22 cellular contexts compared by ENCODE assay signal in the genomic region with DNA sequence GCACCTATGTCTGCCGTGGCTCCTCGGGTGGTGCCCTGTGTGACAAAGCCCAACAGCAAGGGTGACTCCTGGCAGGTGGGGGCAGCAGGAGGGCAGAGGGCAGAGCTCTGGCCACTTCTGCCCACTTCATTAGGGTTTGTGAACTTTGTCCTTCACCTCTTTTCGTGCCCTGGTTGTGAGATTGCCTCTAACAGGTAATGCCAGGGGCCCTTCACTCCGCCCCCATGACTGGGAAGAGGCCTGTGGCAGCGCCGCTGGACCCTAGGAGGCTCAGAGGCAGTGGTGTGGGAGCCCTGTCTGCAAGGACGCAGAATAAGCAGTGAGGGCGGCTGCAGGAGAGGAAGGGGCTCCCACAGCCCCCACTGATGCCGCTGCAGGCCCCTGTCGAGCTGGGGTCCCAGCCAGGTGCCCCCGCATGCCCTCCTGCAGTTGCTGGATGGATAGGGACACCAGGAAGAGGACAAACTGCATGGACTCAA.
DNase-seq lines count a peak whose midpoint lies in the region; ATAC-seq, FAIRE-seq and TF ChIP-seq lines count a peak whose summit lies in the region.
"Had no signal": no experiment of that assay in that cellular context is flagged by ENCODE, and none has a peak within 500 bp of the region (broad histone marks: within the 10 kb centered on the region; RNA-seq: fewer than 3 reads in every experiment).

No MANE protein-coding gene starts in this region.

- no peak overlapping the region for H3K4me2 ChIP-seq in trophoblast cell (ENCODE audit: low read length)
- H3K4me2 ChIP-seq: GM23338 had no signal

- H4K12ac ChIP-seq in trophoblast cell (ENCODE audit: low read depth, low read length) = no peak overlapping the region

- H3K4me1 ChIP-seq in kidney (ENCODE audit: control insufficient read depth in 1 of 2, insufficient read depth in 1 of 2, low read depth in 1 of 2, low read length in 2 of 2) = no peaks in the 10 kb centered on the region
- peaks cover 14 to 29% of the 10 kb centered on the region in 2 experiments for H3K4me1 ChIP-seq in trophoblast cell (ENCODE audit: control insufficient read depth in 1 of 2, insufficient read depth in 2 of 2, low read length in 2 of 2)
- peaks cover under 1% of the 10 kb centered on the region for H3K4me1 ChIP-seq in upper lobe of right lung

- H3K27me3 ChIP-seq in trophoblast cell (ENCODE audit: insufficient read depth, low read length) (peaks cover 8% of the 10 kb centered on the region), upper lobe of right lung (no peaks in the 10 kb centered on the region)

- ATAC-seq in left ventricle myocardium superior (no peak), upper lobe of right lung (no peak)
- ATAC-seq: GM23338, HepG2 had no signal

- H3K4me3 ChIP-seq in kidney (ENCODE audit: low read length in 2 of 2) (no peak overlapping the region), trophoblast cell (ENCODE audit: low read depth, low read length) (no peak overlapping the region), upper lobe of right lung (no peak overlapping the region)
- H3K4me3 ChIP-seq: GM23338 had no signal

- H3K36me3 ChIP-seq in kidney (ENCODE audit: control insufficient read depth in 1 of 2, insufficient read depth in 2 of 2, low read length in 2 of 2) (no peaks in the 10 kb centered on the region), trophoblast cell (ENCODE audit: control insufficient read depth in 1 of 2, insufficient read depth in 2 of 2, low read length in 2 of 2) (peaks cover 15 to 16% of the 10 kb centered on the region in 2 experiments), upper lobe of right lung (peaks cover 19% of the 10 kb centered on the region)

- H4K91ac ChIP-seq in trophoblast cell (ENCODE audit: low read depth, low read length) = peak overlapping the region; percentile 16

- intact Hi-C loops in cardiac septum (cut with DNase I) (loop anchor here (5.0 kb wide), 1 partner anchor 187 kb away; no protein-coding TSS in a partner anchor), left ventricle myocardium superior (cut with micrococcal nuclease) (loop anchor here (5.0 kb wide), 1 partner anchor 52 kb away; no protein-coding TSS in a partner anchor), kidney (cut with DNase I) (loop anchor here (5.0 to 10.0 kb wide), 2 partner anchors 52 to 280 kb away; no protein-coding TSS in a partner anchor), upper lobe of right lung (cut with DNase I) (loop anchor here (5.0 kb wide), 1 partner anchor 52 kb away; no protein-coding TSS in a partner anchor)

- no peak overlapping the region for H3K18ac ChIP-seq in trophoblast cell (ENCODE audit: low read length)

- POLR2A ChIA-PET in GM10248 (lab: Yijun Ruan, JAX) = no interaction called here

- no peak overlapping the region for H4K8ac ChIP-seq in trophoblast cell (ENCODE audit: low read depth, low read length)

- H2BK5ac ChIP-seq in trophoblast cell (ENCODE audit: low read depth, low read length, poor library complexity) = no peak overlapping the region

- peaks cover 14% of the 10 kb centered on the region for H3K79me1 ChIP-seq in trophoblast cell (ENCODE audit: low read length)

- no peak overlapping the region for H3K23ac ChIP-seq in trophoblast cell (ENCODE audit: low read length)

- no peaks in the 10 kb centered on the region for H3K9me3 ChIP-seq in kidney (ENCODE audit: control insufficient read depth in 1 of 2, low read length in 2 of 2)
- peaks cover 6% of the 10 kb centered on the region for H3K9me3 ChIP-seq in trophoblast cell (ENCODE audit: insufficient read depth, low read depth, low read length)
- H3K9me3 ChIP-seq in upper lobe of right lung = no peaks in the 10 kb centered on the region

- H3K4ac ChIP-seq in trophoblast cell (ENCODE audit: low read depth, low read length) = no peak overlapping the region

- no CpG with 5 or more reads among the region's 11 CpGs for WGBS in trophoblast cell (ENCODE audit: extremely low coverage, insufficient coverage, insufficient read length)

- no peak overlapping the region for H3K27ac ChIP-seq in kidney (ENCODE audit: low read depth in 2 of 2, low read length in 2 of 2)
- no peak overlapping the region for H3K27ac ChIP-seq in trophoblast cell (ENCODE audit: low read depth, low read length)
- no peak overlapping the region for H3K27ac ChIP-seq in upper lobe of right lung

- H3K14ac ChIP-seq in trophoblast cell (ENCODE audit: low read length) = no peak overlapping the region

- no peaks in the 10 kb centered on the region for H3K79me2 ChIP-seq in trophoblast cell (ENCODE audit: control insufficient read depth, insufficient read depth, low read length, poor library complexity)

- peak overlapping the region; percentile 25 for H2BK12ac ChIP-seq in trophoblast cell (ENCODE audit: low read length)

- H3K9ac ChIP-seq in kidney (ENCODE audit: low read length in 2 of 2) (no peak overlapping the region), trophoblast cell (ENCODE audit: low read length) (no peak overlapping the region)

- no peak for FAIRE-seq in kidney (lab: Jason Lieb, UNC)
- FAIRE-seq: D721Med, G401.6, GM12892, HepG2, HTR-8/SVneo had no signal

- DNase-seq in cardiac septum (ENCODE audit: low spot score) (peak; percentile 61), left ventricle myocardium superior (no peak), kidney (peak; percentile 58), trophoblast cell (no peak), upper lobe of right lung (peak; percentile 55), RKO (ENCODE audit: low spot score) (no peak), T-helper 2 cell (no peak), GM10248 (ENCODE audit: extremely low spot score) (no peak)
- DNase-seq: 8988T; ACHN; C1 segment of cervical spinal cord; CD4-positive, alpha-beta memory T cell; DMS153; DMS79 treated with DMSO at 0.1 percent for 48 hours; EL; H9 had no signal

- no peak overlapping the region for H2BK120ac ChIP-seq in trophoblast cell (ENCODE audit: insufficient read depth, low read length, poor library complexity)

- H2AFZ ChIP-seq in trophoblast cell (ENCODE audit: insufficient read depth, low read length, poor library complexity) = no peak overlapping the region
- H2AFZ ChIP-seq: GM23338 had no signal

- CTCF ChIA-PET in GM10248 (lab: Yijun Ruan, JAX) = interaction anchor here (1.0 kb wide), 1 partner anchor 53 kb away, joined by 4 read pairs; no protein-coding TSS in a partner anchor

- no peak for TF ChIP-seq CTCF in kidney (IDR thresholded peaks at IDR 0.05; ENCODE audit: borderline replicate concordance, extremely low read depth, insufficient read depth)
- TF ChIP-seq CTCF in upper lobe of right lung (IDR thresholded peaks at IDR 0.05) = no peak
- no peak for TF ChIP-seq CTCF in GM10248 (IDR thresholded peaks at IDR 0.05; ENCODE audit: control extremely low read depth, extremely low read depth, low read depth, missing control alignments)

- H2AK5ac ChIP-seq in trophoblast cell (ENCODE audit: low read length) = no peak overlapping the region

Comparison
In these comparisons a context has a peak if more than half of its experiments do, and no peak if none do; other contexts are left out.
1. DNase-seq: peak in cardiac septum (single experiment), kidney (single experiment) and upper lobe of right lung (single experiment); none in left ventricle myocardium superior (single experiment), trophoblast cell (0 of 2), RKO (single experiment), T-helper 2 cell (0 of 5) and GM10248 (single experiment).